ENCODE assay signal across 12 cellular contexts in genomic region chr17:12421646-12422306, GRCh38.
DNase-seq lines count a peak whose midpoint lies in the region; ATAC-seq and TF ChIP-seq lines count a peak whose summit lies in the region.
"Had no signal": no experiment of that assay in that cellular context is flagged by ENCODE, and none has a peak within 500 bp of the region (broad histone marks: within the 10 kb centered on the region; RNA-seq: fewer than 3 reads in every experiment).

No MANE protein-coding gene starts in this region.

- TF ChIP-seq CTCF in esophagus muscularis mucosa (IDR thresholded peaks at IDR 0.05) = no peak

- intact Hi-C loops in esophagus muscularis mucosa (cut with DNase I) = no loop called here

- H3K4me3 ChIP-seq in esophagus muscularis mucosa = no peak overlapping the region

- H3K27me3 ChIP-seq in esophagus muscularis mucosa = no peaks in the 10 kb centered on the region

- no peak for TF ChIP-seq EP300 in esophagus muscularis mucosa (IDR thresholded peaks at IDR 0.05)

- H3K27ac ChIP-seq in esophagus muscularis mucosa (replicated peaks in 1 of 4) = peak overlapping the region; percentile 75 to 81 (median 80)

- peaks cover 0 to 57% (median 40%) of the 10 kb centered on the region in 4 donors for H3K4me1 ChIP-seq in esophagus muscularis mucosa

- ATAC-seq in GM19397 (IDR thresholded peaks at IDR 0.05; ENCODE audit: unreplicated experiment) (peak; percentile 84), HG02938 (IDR thresholded peaks at IDR 0.05; ENCODE audit: unreplicated experiment) (peak; percentile 87), HG02970 (IDR thresholded peaks at IDR 0.05; ENCODE audit: low FRiP score, unreplicated experiment) (no peak)
- ATAC-seq: activated T-cell treated with anti-CD3 and anti-CD28 coated beads, Interleukin-2, amount 50 U/mL, for 4 hours had no signal

- no peaks in the 10 kb centered on the region for H3K36me3 ChIP-seq in esophagus muscularis mucosa

- DNase-seq in esophagus muscularis mucosa (ENCODE audit: extremely low spot score) (peak; percentile 90), NCI-H1417 (lab: John Stamatoyannopoulos, UW) (no peak), erythroblast (lab: John Stamatoyannopoulos, UW) (no peak)
- DNase-seq in stimulated activated CD4-positive, alpha-beta T cell treated with anti-CD3 and anti-CD28 coated beads, Interleukin-2, amount 100 ng/mL, for 48 hours = no peak
- DNase-seq: activated T-cell treated with anti-CD3 and anti-CD28 coated beads, Interleukin-2, amount 50 U/mL, for 4 hours; Calu3; left cardiac atrium; NCI-H2107; stimulated activated CD4-positive, alpha-beta T cell treated with anti-CD3 and anti-CD28 coated beads, Interleukin-4, amount 100 ng/mL, for 4 hours had no signal

- no peak for TF ChIP-seq POLR2A in esophagus muscularis mucosa (IDR thresholded peaks at IDR 0.05; ENCODE audit: low read depth)
- TF ChIP-seq POLR2A in erythroblast (IDR thresholded peaks at IDR 0.05; ENCODE audit: low read length) = no peak

- peaks cover 0 to 8% (median 2%) of the 10 kb centered on the region in 4 donors for H3K9me3 ChIP-seq in esophagus muscularis mucosa

- WGBS in esophagus muscularis mucosa = 35% methylated on average over 13 of the region's 15 CpGs
